9 cellular contexts compared by ENCODE assay signal in genomic region chr11:76972051-76972450, GRCh38.
"Had no signal": no experiment of that assay in that cellular context is flagged by ENCODE, and none has a peak within 500 bp of the region (broad histone marks: within the 10 kb centered on the region; RNA-seq: fewer than 3 reads in every experiment).

No MANE protein-coding gene starts in this region.

- H3K27me3 Mint-ChIP-seq: IgD-negative memory B cell had no signal

- H3K27ac Mint-ChIP-seq: IgD-negative memory B cell had no signal

- H3K27ac ChIP-seq: HL-60, KMS-11 had no signal

- H3K9ac ChIP-seq: KMS-11 had no signal

- DNase-seq: IMR-90, KBM-7, KG1 had no signal

- H3K4me1 Mint-ChIP-seq: IgD-negative memory B cell had no signal

- ATAC-seq: HepG2, K562 had no signal

- FAIRE-seq: HepG2, HTR-8/SVneo, K562 had no signal

- H3K4me3 ChIP-seq: K562 had no signal

- H3K4me3 Mint-ChIP-seq: IgD-negative memory B cell had no signal

- H3K4me2 ChIP-seq: KMS-11 had no signal
